ENCODE assay signal across 1 cellular context in the genomic region with DNA sequence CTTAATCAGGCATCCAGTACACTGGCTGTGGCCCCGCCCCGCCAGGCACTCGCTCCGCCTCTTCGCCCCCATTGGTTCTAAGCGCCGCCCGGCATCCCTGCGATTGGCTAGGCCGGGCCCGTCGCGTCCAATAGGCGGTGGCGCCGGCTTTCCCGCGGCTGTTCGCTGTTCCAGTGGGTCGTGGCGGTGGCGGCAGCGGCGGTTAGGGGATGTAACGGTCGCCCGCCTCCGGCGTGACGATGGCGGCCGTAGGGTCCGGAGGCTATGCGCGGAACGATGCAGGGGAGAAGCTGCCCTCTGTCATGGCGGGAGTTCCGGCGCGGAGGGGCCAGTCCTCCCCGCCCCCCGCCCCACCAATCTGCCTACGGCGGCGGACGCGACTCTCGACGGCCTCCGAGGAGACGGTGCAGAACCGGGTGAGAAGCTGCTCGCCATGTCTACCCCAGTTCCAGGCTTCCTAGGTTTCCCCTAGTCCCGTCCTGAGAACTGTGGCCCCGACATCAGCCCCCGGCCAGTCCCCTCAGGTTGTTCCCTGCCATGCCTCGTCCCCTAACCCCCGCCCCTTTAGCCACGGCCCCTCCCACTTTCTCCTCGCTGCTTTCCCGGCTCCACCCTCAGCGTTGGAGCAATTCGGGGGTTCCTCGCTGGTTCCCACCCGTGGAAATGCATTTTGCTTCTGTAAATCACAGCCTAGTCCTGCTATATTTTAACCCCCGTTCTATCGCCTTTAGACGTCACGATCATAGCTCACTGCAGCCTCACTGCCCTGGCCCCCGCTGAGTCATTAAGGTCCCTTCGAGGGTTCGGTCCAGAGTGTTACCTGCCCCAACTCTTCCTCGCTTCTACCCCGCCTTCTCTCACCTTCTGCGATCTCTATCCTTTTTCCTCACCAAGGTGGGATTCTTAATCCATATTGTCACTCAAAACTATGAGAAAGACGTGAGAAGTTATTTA.
A peak's percentile ranks its signal among the peaks of the same experiment; 100 is the strongest.
TF ChIP-seq lines count a peak whose summit lies in the region.

A gene (plus strand): TSS at position 165 of the 954 bp plus-strand sequence. CDS start 75 bp downstream, at position 240.

TF ChIP-seq in K562, 482 proteins besides CTCF, POLR2A, EP300 and RAD21 (continued from another document and continues in another):
- TF ChIP-seq, protein P1, sequence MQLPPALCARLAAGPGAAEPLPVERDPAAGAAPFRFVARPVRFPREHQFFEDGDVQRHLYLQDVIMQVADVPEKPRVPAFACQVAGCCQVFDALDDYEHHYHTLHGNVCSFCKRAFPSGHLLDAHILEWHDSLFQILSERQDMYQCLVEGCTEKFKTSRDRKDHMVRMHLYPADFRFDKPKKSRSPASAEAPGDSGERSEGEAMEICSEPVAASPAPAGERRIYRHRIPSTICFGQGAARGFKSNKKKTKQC (CRISPR knock-in tag; IDR thresholded peaks at IDR 0.05) = no peak
- TF ChIP-seq ILF3 (IDR thresholded peaks at IDR 0.05; ENCODE audit: borderline replicate concordance) (no peak), ZNF551 (CRISPR knock-in tag; IDR thresholded peaks at IDR 0.05) (no peak), RBM17 (IDR thresholded peaks at IDR 0.05; ENCODE audit: borderline replicate concordance, low read depth, low read length) (no peak), SAFB (IDR thresholded peaks at IDR 0.05; ENCODE audit: borderline replicate concordance, low read depth, low read length) (0 out of 2 replicates have a peak, but pooled peaks have one; percentile 26), ZNF77 (CRISPR knock-in tag; IDR thresholded peaks at IDR 0.05) (no peak), IRF2 (CRISPR knock-in tag; IDR thresholded peaks at IDR 0.05) (no peak), ZSCAN29 (IDR thresholded peaks at IDR 0.05) (no peak), CC2D1A (IDR thresholded peaks at IDR 0.05) (no peak), SAP30 (IDR thresholded peaks at IDR 0.05; ENCODE audit: borderline replicate concordance, insufficient read depth, low read depth, low read length, poor library complexity, severe bottlenecking) (peak; percentile 99), ZNF41 (CRISPR knock-in tag; conservative IDR thresholded peaks at IDR 0.05) (no peak), BRCA1 (IDR thresholded peaks at IDR 0.05) (no peak), BRCA1 (CRISPR knock-in tag; IDR thresholded peaks at IDR 0.05) (no peak)
- TF ChIP-seq, protein P2, sequence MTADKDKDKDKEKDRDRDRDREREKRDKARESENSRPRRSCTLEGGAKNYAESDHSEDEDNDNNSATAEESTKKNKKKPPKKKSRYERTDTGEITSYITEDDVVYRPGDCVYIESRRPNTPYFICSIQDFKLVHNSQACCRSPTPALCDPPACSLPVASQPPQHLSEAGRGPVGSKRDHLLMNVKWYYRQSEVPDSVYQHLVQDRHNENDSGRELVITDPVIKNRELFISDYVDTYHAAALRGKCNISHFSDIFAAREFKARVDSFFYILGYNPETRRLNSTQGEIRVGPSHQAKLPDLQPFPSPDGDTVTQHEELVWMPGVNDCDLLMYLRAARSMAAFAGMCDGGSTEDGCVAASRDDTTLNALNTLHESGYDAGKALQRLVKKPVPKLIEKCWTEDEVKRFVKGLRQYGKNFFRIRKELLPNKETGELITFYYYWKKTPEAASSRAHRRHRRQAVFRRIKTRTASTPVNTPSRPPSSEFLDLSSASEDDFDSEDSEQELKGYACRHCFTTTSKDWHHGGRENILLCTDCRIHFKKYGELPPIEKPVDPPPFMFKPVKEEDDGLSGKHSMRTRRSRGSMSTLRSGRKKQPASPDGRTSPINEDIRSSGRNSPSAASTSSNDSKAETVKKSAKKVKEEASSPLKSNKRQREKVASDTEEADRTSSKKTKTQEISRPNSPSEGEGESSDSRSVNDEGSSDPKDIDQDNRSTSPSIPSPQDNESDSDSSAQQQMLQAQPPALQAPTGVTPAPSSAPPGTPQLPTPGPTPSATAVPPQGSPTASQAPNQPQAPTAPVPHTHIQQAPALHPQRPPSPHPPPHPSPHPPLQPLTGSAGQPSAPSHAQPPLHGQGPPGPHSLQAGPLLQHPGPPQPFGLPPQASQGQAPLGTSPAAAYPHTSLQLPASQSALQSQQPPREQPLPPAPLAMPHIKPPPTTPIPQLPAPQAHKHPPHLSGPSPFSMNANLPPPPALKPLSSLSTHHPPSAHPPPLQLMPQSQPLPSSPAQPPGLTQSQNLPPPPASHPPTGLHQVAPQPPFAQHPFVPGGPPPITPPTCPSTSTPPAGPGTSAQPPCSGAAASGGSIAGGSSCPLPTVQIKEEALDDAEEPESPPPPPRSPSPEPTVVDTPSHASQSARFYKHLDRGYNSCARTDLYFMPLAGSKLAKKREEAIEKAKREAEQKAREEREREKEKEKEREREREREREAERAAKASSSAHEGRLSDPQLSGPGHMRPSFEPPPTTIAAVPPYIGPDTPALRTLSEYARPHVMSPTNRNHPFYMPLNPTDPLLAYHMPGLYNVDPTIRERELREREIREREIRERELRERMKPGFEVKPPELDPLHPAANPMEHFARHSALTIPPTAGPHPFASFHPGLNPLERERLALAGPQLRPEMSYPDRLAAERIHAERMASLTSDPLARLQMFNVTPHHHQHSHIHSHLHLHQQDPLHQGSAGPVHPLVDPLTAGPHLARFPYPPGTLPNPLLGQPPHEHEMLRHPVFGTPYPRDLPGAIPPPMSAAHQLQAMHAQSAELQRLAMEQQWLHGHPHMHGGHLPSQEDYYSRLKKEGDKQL (CRISPR knock-in tag; IDR thresholded peaks at IDR 0.05; ENCODE audit: borderline replicate concordance) = no peak
- TF ChIP-seq, protein P3, sequence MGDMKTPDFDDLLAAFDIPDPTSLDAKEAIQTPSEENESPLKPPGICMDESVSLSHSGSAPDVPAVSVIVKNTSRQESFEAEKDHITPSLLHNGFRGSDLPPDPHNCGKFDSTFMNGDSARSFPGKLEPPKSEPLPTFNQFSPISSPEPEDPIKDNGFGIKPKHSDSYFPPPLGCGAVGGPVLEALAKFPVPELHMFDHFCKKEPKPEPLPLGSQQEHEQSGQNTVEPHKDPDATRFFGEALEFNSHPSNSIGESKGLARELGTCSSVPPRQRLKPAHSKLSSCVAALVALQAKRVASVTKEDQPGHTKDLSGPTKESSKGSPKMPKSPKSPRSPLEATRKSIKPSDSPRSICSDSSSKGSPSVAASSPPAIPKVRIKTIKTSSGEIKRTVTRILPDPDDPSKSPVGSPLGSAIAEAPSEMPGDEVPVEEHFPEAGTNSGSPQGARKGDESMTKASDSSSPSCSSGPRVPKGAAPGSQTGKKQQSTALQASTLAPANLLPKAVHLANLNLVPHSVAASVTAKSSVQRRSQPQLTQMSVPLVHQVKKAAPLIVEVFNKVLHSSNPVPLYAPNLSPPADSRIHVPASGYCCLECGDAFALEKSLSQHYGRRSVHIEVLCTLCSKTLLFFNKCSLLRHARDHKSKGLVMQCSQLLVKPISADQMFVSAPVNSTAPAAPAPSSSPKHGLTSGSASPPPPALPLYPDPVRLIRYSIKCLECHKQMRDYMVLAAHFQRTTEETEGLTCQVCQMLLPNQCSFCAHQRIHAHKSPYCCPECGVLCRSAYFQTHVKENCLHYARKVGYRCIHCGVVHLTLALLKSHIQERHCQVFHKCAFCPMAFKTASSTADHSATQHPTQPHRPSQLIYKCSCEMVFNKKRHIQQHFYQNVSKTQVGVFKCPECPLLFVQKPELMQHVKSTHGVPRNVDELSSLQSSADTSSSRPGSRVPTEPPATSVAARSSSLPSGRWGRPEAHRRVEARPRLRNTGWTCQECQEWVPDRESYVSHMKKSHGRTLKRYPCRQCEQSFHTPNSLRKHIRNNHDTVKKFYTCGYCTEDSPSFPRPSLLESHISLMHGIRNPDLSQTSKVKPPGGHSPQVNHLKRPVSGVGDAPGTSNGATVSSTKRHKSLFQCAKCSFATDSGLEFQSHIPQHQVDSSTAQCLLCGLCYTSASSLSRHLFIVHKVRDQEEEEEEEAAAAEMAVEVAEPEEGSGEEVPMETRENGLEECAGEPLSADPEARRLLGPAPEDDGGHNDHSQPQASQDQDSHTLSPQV (IDR thresholded peaks at IDR 0.05) = no peak
- TF ChIP-seq, protein P4, sequence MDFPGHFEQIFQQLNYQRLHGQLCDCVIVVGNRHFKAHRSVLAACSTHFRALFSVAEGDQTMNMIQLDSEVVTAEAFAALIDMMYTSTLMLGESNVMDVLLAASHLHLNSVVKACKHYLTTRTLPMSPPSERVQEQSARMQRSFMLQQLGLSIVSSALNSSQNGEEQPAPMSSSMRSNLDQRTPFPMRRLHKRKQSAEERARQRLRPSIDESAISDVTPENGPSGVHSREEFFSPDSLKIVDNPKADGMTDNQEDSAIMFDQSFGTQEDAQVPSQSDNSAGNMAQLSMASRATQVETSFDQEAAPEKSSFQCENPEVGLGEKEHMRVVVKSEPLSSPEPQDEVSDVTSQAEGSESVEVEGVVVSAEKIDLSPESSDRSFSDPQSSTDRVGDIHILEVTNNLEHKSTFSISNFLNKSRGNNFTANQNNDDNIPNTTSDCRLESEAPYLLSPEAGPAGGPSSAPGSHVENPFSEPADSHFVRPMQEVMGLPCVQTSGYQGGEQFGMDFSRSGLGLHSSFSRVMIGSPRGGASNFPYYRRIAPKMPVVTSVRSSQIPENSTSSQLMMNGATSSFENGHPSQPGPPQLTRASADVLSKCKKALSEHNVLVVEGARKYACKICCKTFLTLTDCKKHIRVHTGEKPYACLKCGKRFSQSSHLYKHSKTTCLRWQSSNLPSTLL (IDR thresholded peaks at IDR 0.05) = no peak
- TF ChIP-seq, protein P5, sequence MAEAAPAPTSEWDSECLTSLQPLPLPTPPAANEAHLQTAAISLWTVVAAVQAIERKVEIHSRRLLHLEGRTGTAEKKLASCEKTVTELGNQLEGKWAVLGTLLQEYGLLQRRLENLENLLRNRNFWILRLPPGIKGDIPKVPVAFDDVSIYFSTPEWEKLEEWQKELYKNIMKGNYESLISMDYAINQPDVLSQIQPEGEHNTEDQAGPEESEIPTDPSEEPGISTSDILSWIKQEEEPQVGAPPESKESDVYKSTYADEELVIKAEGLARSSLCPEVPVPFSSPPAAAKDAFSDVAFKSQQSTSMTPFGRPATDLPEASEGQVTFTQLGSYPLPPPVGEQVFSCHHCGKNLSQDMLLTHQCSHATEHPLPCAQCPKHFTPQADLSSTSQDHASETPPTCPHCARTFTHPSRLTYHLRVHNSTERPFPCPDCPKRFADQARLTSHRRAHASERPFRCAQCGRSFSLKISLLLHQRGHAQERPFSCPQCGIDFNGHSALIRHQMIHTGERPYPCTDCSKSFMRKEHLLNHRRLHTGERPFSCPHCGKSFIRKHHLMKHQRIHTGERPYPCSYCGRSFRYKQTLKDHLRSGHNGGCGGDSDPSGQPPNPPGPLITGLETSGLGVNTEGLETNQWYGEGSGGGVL (CRISPR knock-in tag; IDR thresholded peaks at IDR 0.05) = no peak
- TF ChIP-seq, protein P6, sequence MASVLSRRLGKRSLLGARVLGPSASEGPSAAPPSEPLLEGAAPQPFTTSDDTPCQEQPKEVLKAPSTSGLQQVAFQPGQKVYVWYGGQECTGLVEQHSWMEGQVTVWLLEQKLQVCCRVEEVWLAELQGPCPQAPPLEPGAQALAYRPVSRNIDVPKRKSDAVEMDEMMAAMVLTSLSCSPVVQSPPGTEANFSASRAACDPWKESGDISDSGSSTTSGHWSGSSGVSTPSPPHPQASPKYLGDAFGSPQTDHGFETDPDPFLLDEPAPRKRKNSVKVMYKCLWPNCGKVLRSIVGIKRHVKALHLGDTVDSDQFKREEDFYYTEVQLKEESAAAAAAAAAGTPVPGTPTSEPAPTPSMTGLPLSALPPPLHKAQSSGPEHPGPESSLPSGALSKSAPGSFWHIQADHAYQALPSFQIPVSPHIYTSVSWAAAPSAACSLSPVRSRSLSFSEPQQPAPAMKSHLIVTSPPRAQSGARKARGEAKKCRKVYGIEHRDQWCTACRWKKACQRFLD (CRISPR knock-in tag; IDR thresholded peaks at IDR 0.05) = peak; percentile 97
- TF ChIP-seq, protein P7, sequence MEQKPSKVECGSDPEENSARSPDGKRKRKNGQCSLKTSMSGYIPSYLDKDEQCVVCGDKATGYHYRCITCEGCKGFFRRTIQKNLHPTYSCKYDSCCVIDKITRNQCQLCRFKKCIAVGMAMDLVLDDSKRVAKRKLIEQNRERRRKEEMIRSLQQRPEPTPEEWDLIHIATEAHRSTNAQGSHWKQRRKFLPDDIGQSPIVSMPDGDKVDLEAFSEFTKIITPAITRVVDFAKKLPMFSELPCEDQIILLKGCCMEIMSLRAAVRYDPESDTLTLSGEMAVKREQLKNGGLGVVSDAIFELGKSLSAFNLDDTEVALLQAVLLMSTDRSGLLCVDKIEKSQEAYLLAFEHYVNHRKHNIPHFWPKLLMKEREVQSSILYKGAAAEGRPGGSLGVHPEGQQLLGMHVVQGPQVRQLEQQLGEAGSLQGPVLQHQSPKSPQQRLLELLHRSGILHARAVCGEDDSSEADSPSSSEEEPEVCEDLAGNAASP (IDR thresholded peaks at IDR 0.05) = no peak
- TF ChIP-seq, protein P8, sequence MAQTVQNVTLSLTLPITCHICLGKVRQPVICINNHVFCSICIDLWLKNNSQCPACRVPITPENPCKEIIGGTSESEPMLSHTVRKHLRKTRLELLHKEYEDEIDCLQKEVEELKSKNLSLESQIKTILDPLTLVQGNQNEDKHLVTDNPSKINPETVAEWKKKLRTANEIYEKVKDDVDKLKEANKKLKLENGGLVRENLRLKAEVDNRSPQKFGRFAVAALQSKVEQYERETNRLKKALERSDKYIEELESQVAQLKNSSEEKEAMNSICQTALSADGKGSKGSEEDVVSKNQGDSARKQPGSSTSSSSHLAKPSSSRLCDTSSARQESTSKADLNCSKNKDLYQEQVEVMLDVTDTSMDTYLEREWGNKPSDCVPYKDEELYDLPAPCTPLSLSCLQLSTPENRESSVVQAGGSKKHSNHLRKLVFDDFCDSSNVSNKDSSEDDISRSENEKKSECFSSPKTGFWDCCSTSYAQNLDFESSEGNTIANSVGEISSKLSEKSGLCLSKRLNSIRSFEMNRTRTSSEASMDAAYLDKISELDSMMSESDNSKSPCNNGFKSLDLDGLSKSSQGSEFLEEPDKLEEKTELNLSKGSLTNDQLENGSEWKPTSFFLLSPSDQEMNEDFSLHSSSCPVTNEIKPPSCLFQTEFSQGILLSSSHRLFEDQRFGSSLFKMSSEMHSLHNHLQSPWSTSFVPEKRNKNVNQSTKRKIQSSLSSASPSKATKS (CRISPR knock-in tag; IDR thresholded peaks at IDR 0.05) = no peak
